ENCODE assay signal across 8 cellular contexts in the genomic region with DNA sequence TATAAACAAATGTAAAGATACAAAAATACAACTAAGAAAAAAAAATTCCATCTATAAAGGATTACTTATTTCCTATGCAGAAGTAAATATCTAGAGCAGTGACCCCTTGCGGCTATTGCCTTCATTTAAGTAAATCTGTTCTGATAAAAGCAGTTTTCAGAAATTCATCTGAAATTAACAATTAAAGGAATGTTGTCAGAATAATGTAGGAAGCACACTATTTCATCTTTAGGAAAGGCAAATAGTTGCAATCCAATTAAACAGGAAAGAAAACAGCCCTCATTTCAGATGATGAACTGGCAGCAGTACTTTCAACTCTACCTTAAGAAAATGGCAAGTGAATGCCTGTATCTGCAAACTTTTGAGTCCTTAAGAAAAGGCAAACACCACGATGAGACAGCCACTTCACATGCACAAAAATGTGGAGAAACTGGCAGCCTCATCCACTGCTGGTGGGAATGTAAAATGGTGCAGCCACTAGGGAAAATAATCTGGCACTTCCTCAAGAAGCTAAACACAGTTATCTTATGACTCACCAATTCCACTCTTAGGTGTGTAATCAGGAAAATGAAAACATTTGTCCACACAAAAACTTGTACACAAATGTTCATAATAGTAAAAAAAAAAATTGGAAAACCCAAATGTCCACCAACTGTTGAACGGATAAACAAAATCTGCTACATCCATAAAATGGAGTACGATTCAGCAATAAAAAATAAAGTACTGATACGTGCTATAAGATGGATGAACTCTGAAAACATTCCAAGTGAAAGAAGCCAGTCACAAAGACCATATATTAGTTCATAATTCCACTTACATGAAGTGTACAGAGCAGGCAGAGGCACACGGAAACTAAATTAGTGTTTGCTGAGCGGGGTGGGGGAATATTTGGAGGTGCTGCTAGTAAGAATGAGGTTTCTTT. TPM values are rescaled to one million over a fixed set of nuclear protein-coding genes. Genes with fewer than 3 reads are reported as not detected.
DNase-seq lines count a peak whose midpoint lies in the region; ATAC-seq and TF ChIP-seq lines count a peak whose summit lies in the region.

No MANE protein-coding gene starts in this region.

- ATAC-seq in naive B cell (ENCODE audit: low read depth in 2 of 2) (no peak), HG02870 (IDR thresholded peaks at IDR 0.05; ENCODE audit: unreplicated experiment) (no peak)
- ATAC-seq in stimulated activated effector memory CD8-positive, alpha-beta T cell treated with anti-CD3 and anti-CD28 coated beads, Interleukin-12 subunit alpha, Interleukin-12 subunit beta, amount 100 ng/mL, for 72 hours: no peak

- peak overlapping the region in 4 of 6 donors; percentile 16 to 80 (median 42) for H3K27ac Mint-ChIP-seq in naive B cell
- no peak overlapping the region for H3K27ac Mint-ChIP-seq in stimulated activated effector memory CD8-positive, alpha-beta T cell treated with anti-CD3 and anti-CD28 coated beads, Interleukin-12 subunit alpha, Interleukin-12 subunit beta, amount 100 ng/mL, for 72 hours

- H3K9me3 ChIP-seq in duodenal mucosa (ENCODE audit: control insufficient read depth in 1 of 2, low read length in 2 of 2): no peaks in the 10 kb centered on the region

- peak overlapping the region in 3 of 8 donors; percentile 35 to 71 (median 64) for H3K4me3 Mint-ChIP-seq in naive B cell
- H3K4me3 Mint-ChIP-seq in stimulated activated effector memory CD8-positive, alpha-beta T cell treated with anti-CD3 and anti-CD28 coated beads, Interleukin-12 subunit alpha, Interleukin-12 subunit beta, amount 100 ng/mL, for 72 hours: no peak overlapping the region

- peak overlapping the region; percentile 99 to 100 for H3K9ac ChIP-seq in duodenal mucosa (ENCODE audit: low read depth in 1 of 2, low read length in 2 of 2)

- no peaks in the 10 kb centered on the region for H3K27me3 ChIP-seq in duodenal mucosa (ENCODE audit: control insufficient read depth in 1 of 2, insufficient read depth in 2 of 2, low read length in 2 of 2)

- H3K27ac ChIP-seq in duodenal mucosa (ENCODE audit: low read depth, low read length): peak overlapping the region; percentile 100

- peaks cover 27 to 31% of the 10 kb centered on the region in 2 donors for H3K4me1 ChIP-seq in duodenal mucosa (ENCODE audit: control insufficient read depth in 1 of 2, insufficient read depth in 2 of 2, low read length in 2 of 2)

- peak; percentile 8 for DNase-seq in SKM-1 treated with dmso at 0.1 percent for 144 hours (lab: John Stamatoyannopoulos, UW; ENCODE audit: unreplicated experiment)
- DNase-seq in SKM-1 (lab: John Stamatoyannopoulos, UW; ENCODE audit: unreplicated experiment): no peak
- DNase-seq in NB4 (ENCODE audit: low read depth): peak; percentile 49
- no peak for DNase-seq in naive B cell
- no peak for DNase-seq in DMS153 (lab: John Stamatoyannopoulos, UW)
- no peak for DNase-seq in stimulated activated effector memory CD8-positive, alpha-beta T cell treated with anti-CD3 and anti-CD28 coated beads, Interleukin-12 subunit alpha, Interleukin-12 subunit beta, amount 100 ng/mL, for 72 hours (ENCODE audit: low spot score in 2 of 2)

- H3K4me1 Mint-ChIP-seq in naive B cell: peaks cover 0 to 15% (median 2%) of the 10 kb centered on the region in 3 donors
- H3K4me1 Mint-ChIP-seq in stimulated activated effector memory CD8-positive, alpha-beta T cell treated with anti-CD3 and anti-CD28 coated beads, Interleukin-12 subunit alpha, Interleukin-12 subunit beta, amount 100 ng/mL, for 72 hours: peaks cover 22% of the 10 kb centered on the region

- peaks cover 7 to 11% of the 10 kb centered on the region in 2 donors for H3K36me3 Mint-ChIP-seq in naive B cell
- peaks cover 57% of the 10 kb centered on the region for H3K36me3 Mint-ChIP-seq in stimulated activated effector memory CD8-positive, alpha-beta T cell treated with anti-CD3 and anti-CD28 coated beads, Interleukin-12 subunit alpha, Interleukin-12 subunit beta, amount 100 ng/mL, for 72 hours

- peaks cover 13 to 17% of the 10 kb centered on the region in 2 donors for H3K36me3 ChIP-seq in duodenal mucosa (ENCODE audit: control insufficient read depth in 1 of 2, insufficient read depth in 2 of 2, low read length in 2 of 2)

- peak; percentile 15 for TF ChIP-seq CTCF in NB4 (IDR thresholded peaks at IDR 0.05; ENCODE audit: low read depth, low read length)

- no peaks in the 10 kb centered on the region for H3K27me3 Mint-ChIP-seq in naive B cell

- H3K4me3 ChIP-seq in NB4 (ENCODE audit: low read depth, low read length) (peak overlapping the region; percentile 97), duodenal mucosa (ENCODE audit: low read depth in 1 of 2, low read length in 2 of 2) (peak overlapping the region; percentile 94 to 98)

- TF ChIP-seq POLR2A in NB4 (IDR thresholded peaks at IDR 0.05; ENCODE audit: extremely low read depth, insufficient read length): no peak

- no peaks in the 10 kb centered on the region for H3K9me3 Mint-ChIP-seq in naive B cell
- H3K9me3 Mint-ChIP-seq in stimulated activated effector memory CD8-positive, alpha-beta T cell treated with anti-CD3 and anti-CD28 coated beads, Interleukin-12 subunit alpha, Interleukin-12 subunit beta, amount 100 ng/mL, for 72 hours: no peaks in the 10 kb centered on the region

RNA-seq across cellular contexts. Expression of a gene that starts 2.0 kb away (rescaled TPM):
- 1 to 10 TPM in 5 of 6 donors, under 1 TPM in 1; 0.52 to 6.3 (median 3.1) TPM for polyA plus RNA-seq in naive B cell (ENCODE audit: low read depth in 6 of 6)

RNA-seq across cellular contexts. Expression of a gene that starts 7.6 kb away (rescaled TPM):
- 100 to 1,000 TPM; 131 to 183 (median 139) TPM for polyA plus RNA-seq in naive B cell (ENCODE audit: low read depth in 6 of 6)

Comparison
In these comparisons a context has a peak if more than half of its experiments do, and no peak if none do; other contexts are left out.
1. DNase-seq: peak in SKM-1 treated with dmso at 0.1 percent for 144 hours (single experiment) and NB4 (single experiment); none in SKM-1 (single experiment), naive B cell (single experiment), DMS153 (single experiment) and stimulated activated effector memory CD8-positive, alpha-beta T cell treated with anti-CD3 and anti-CD28 coated beads, Interleukin-12 subunit alpha, Interleukin-12 subunit beta, amount 100 ng/mL, for 72 hours (0 of 2).